In genomic region chr7:63025815-63026214, GRCh38 we compare ENCODE assay signal across 28 cellular contexts.
DNase-seq lines count a peak whose midpoint lies in the region; FAIRE-seq and TF ChIP-seq lines count a peak whose summit lies in the region.
"Had no signal": no experiment of that assay in that cellular context is flagged by ENCODE, and none has a peak within 500 bp of the region (broad histone marks: within the 10 kb centered on the region; RNA-seq: fewer than 3 reads in every experiment).

No MANE protein-coding gene starts in this region.

- WGBS in endodermal cell (ENCODE audit: insufficient coverage in 1 of 2, insufficient read length in 1 of 2), 2 experiments, result 68 to 74% methylated on average over 3 to 5 of the region's 5 CpGs

- FAIRE-seq in GM19239 (lab: Jason Lieb, UNC), result no peak
- FAIRE-seq: A204.1, GM12878, GM12892 had no signal

- no peaks in the 10 kb centered on the region for H3K27me3 Mint-ChIP-seq in endodermal cell (ENCODE audit: insufficient read depth)
- H3K27me3 Mint-ChIP-seq in osteocyte (ENCODE audit: unreplicated experiment), result no peaks in the 10 kb centered on the region
- H3K27me3 Mint-ChIP-seq: CD4-positive, alpha-beta memory T cell; CD4-positive, CD25-positive, alpha-beta regulatory T cell had no signal

- H3K4me1 ChIP-seq in endodermal cell (ENCODE audit: control insufficient read depth, insufficient read depth, low read length), result no peaks in the 10 kb centered on the region
- H3K4me1 ChIP-seq: BE2C had no signal

- H3K36me3 ChIP-seq in endodermal cell (ENCODE audit: control insufficient read depth, insufficient read depth, low read length), result no peaks in the 10 kb centered on the region
- H3K36me3 ChIP-seq: BE2C, BLaER1 had no signal

- DNase-seq in endodermal cell (no peak), mesenteric fat pad (ENCODE audit: low spot score) (peak; percentile 62), osteocyte (ENCODE audit: extremely low spot score, unreplicated experiment) (peak; percentile 81), ureter (ENCODE audit: low spot score) (peak; percentile 10), GM19239 (ENCODE audit: insufficient read length, low spot score) (no peak), GM03348 (ENCODE audit: low spot score) (no peak)
- DNase-seq in activated CD4-positive, alpha-beta T cell treated with anti-CD3 and anti-CD28 coated beads, Interleukin-2, amount 50 U/mL, for 1 hour, result no peak
- DNase-seq in activated T-cell treated with anti-CD3 and anti-CD28 coated beads, Interleukin-2, amount 50 U/mL, for 48 hours, result no peak
- DNase-seq: 8988T; ACHN; BE2C; C1 segment of cervical spinal cord; CD4-positive, alpha-beta memory T cell; CD4-positive, CD25-positive, alpha-beta regulatory T cell; CD8-positive, alpha-beta memory T cell; COR-L47; DMS 273 treated with DMSO at 0.1 percent for 48 hours; DMS153; DMS53; DMS79; DND-41; EL; GDM1 had no signal

- H3K27ac Mint-ChIP-seq in endodermal cell (no peak overlapping the region), osteocyte (ENCODE audit: unreplicated experiment) (no peak overlapping the region)
- H3K27ac Mint-ChIP-seq: CD14-positive monocyte; CD4-positive, alpha-beta memory T cell; CD4-positive, CD25-positive, alpha-beta regulatory T cell; CD8-positive, alpha-beta memory T cell had no signal

- H3K36me3 Mint-ChIP-seq in endodermal cell (ENCODE audit: low read depth) (peaks cover 2% of the 10 kb centered on the region), osteocyte (ENCODE audit: unreplicated experiment) (no peaks in the 10 kb centered on the region)
- H3K36me3 Mint-ChIP-seq: CD14-positive monocyte; CD4-positive, alpha-beta memory T cell; CD4-positive, CD25-positive, alpha-beta regulatory T cell had no signal

- peaks cover 93% of the 10 kb centered on the region for H3K9me3 ChIP-seq in endodermal cell (ENCODE audit: control insufficient read depth, low read length)
- H3K9me3 ChIP-seq: BE2C had no signal

- no peaks in the 10 kb centered on the region for H3K4me1 Mint-ChIP-seq in endodermal cell
- H3K4me1 Mint-ChIP-seq in osteocyte (ENCODE audit: unreplicated experiment), result no peaks in the 10 kb centered on the region
- H3K4me1 Mint-ChIP-seq: CD14-positive monocyte; CD4-positive, alpha-beta memory T cell; CD4-positive, CD25-positive, alpha-beta regulatory T cell; CD8-positive, alpha-beta memory T cell had no signal

- TF ChIP-seq CTCF in endodermal cell (conservative IDR thresholded peaks at IDR 0.05) (no peak), osteocyte (IDR thresholded peaks at IDR 0.05) (no peak)

- H3K4me3 ChIP-seq in endodermal cell (ENCODE audit: low read length), result peak overlapping the region; percentile 4
- H3K4me3 ChIP-seq: BLaER1, GM12878 had no signal

- peaks cover 5% of the 10 kb centered on the region for H3K9me3 Mint-ChIP-seq in endodermal cell
- peaks cover 60% of the 10 kb centered on the region for H3K9me3 Mint-ChIP-seq in osteocyte (ENCODE audit: unreplicated experiment)

- no peak overlapping the region for H3K9ac ChIP-seq in endodermal cell (ENCODE audit: extremely low read depth, low read length, poor library complexity, severe bottlenecking)
- H3K9ac ChIP-seq: BLaER1 had no signal

- no peaks in the 10 kb centered on the region for H3K27me3 ChIP-seq in endodermal cell (ENCODE audit: control insufficient read depth, insufficient read depth, low read length, poor library complexity, severe bottlenecking)
- H3K27me3 ChIP-seq: BE2C, BLaER1 had no signal

- H3K27ac ChIP-seq in endodermal cell (ENCODE audit: low read depth, low read length), result no peak overlapping the region
- H3K27ac ChIP-seq: BLaER1 had no signal

- H3K4me3 Mint-ChIP-seq in endodermal cell (no peak overlapping the region), osteocyte (ENCODE audit: unreplicated experiment) (no peak overlapping the region)
- H3K4me3 Mint-ChIP-seq: CD14-positive monocyte; CD4-positive, alpha-beta memory T cell; CD8-positive, alpha-beta memory T cell had no signal

Comparison
In these comparisons a context has a peak if more than half of its experiments do, and no peak if none do; other contexts are left out.
1. DNase-seq: peak in mesenteric fat pad (single experiment), osteocyte (single experiment) and ureter (single experiment); none in endodermal cell (single experiment), GM19239 (single experiment), activated CD4-positive, alpha-beta T cell treated with anti-CD3 and anti-CD28 coated beads, Interleukin-2, amount 50 U/mL, for 1 hour (single experiment), activated T-cell treated with anti-CD3 and anti-CD28 coated beads, Interleukin-2, amount 50 U/mL, for 48 hours (0 of 2) and GM03348 (single experiment).